ENCODE assay signal across 10 cellular contexts in genomic region chr6:111737065-111737521, GRCh38.
DNase-seq lines count a peak whose midpoint lies in the region; TF ChIP-seq lines count a peak whose summit lies in the region.
"Had no signal": no experiment of that assay in that cellular context is flagged by ENCODE, and none has a peak within 500 bp of the region (broad histone marks: within the 10 kb centered on the region; RNA-seq: fewer than 3 reads in every experiment).

No MANE protein-coding gene starts in this region.

- H4K20me1 ChIP-seq in mammary epithelial cell (ENCODE audit: insufficient read depth, low read length), result no peaks in the 10 kb centered on the region

- peak overlapping the region; percentile 40 for H3K4me2 ChIP-seq in mammary epithelial cell (ENCODE audit: insufficient read depth, low read depth, low read length)

- 25% methylated on average over 3 of the region's 3 CpGs for WGBS in mammary epithelial cell (ENCODE audit: low coverage, missing lambda C conversion rate)

- H3K36me3 ChIP-seq in mammary epithelial cell (ENCODE audit: insufficient read depth, low read length), result no peaks in the 10 kb centered on the region
- H3K36me3 ChIP-seq: cardiac muscle cell had no signal

- no peak overlapping the region for H3K4me3 ChIP-seq in mammary epithelial cell (replicated peaks in 1 of 3; ENCODE audit: insufficient read depth in 1 of 3, low read depth in 2 of 3, low read length in 3 of 3)
- H3K4me3 ChIP-seq: cardiac muscle cell had no signal

- H3K4me1 Mint-ChIP-seq in T-helper 1 cell treated with Interleukin-12 subunit alpha and Interleukin-12 subunit beta and Interleukin-4 antibody, amounts not matched to agents 30 μg/mL and 1 μg/mL, for 36 hours (ENCODE audit: low read depth), result peaks cover 56% of the 10 kb centered on the region

- H3K9me3 Mint-ChIP-seq in T-helper 1 cell treated with Interleukin-12 subunit alpha and Interleukin-12 subunit beta and Interleukin-4 antibody, amounts not matched to agents 30 μg/mL and 1 μg/mL, for 36 hours, result peaks cover 14% of the 10 kb centered on the region

- dilution Hi-C loops in mammary epithelial cell (cut with HindIII; ENCODE audit: low sequenced_read_pairs), result no loop called here

- H3K27ac Mint-ChIP-seq in T-helper 1 cell treated with Interleukin-12 subunit alpha and Interleukin-12 subunit beta and Interleukin-4 antibody, amounts not matched to agents 30 μg/mL and 1 μg/mL, for 36 hours, result peak overlapping the region; percentile 28

- DNase-seq in H4 (ENCODE audit: low spot score), result peak; percentile 16
- peak; percentile 72 for DNase-seq in mammary epithelial cell
- peak; percentile 88 for DNase-seq in renal cortical epithelial cell (ENCODE audit: low read depth)
- no peak for DNase-seq in NCI-H1092 treated with DMSO at 0.1 percent for 48 hours (lab: John Stamatoyannopoulos, UW)
- no peak for DNase-seq in SK-N-DZ (ENCODE audit: low spot score)
- no peak for DNase-seq in OCI-M1 (lab: John Stamatoyannopoulos, UW)
- no peak for DNase-seq in NCI-H1694 treated with DMSO at 0.1 percent for 48 hours (lab: John Stamatoyannopoulos, UW)
- DNase-seq: NCI-H1105 had no signal

- H3K27me3 Mint-ChIP-seq in T-helper 1 cell treated with Interleukin-12 subunit alpha and Interleukin-12 subunit beta and Interleukin-4 antibody, amounts not matched to agents 30 μg/mL and 1 μg/mL, for 36 hours (ENCODE audit: low read depth), result no peaks in the 10 kb centered on the region

- peaks cover 59% of the 10 kb centered on the region for H3K36me3 Mint-ChIP-seq in T-helper 1 cell treated with Interleukin-12 subunit alpha and Interleukin-12 subunit beta and Interleukin-4 antibody, amounts not matched to agents 30 μg/mL and 1 μg/mL, for 36 hours (ENCODE audit: low read depth)

- H3K27ac ChIP-seq in mammary epithelial cell (ENCODE audit: insufficient read depth, low read depth, low read length), result no peak overlapping the region
- H3K27ac ChIP-seq: cardiac muscle cell had no signal

- no peak overlapping the region for H3K4me3 Mint-ChIP-seq in T-helper 1 cell treated with Interleukin-12 subunit alpha and Interleukin-12 subunit beta and Interleukin-4 antibody, amounts not matched to agents 30 μg/mL and 1 μg/mL, for 36 hours

- TF ChIP-seq CTCF in mammary epithelial cell (conservative IDR thresholded peaks at IDR 0.05 in 1 of 2, IDR thresholded peaks at IDR 0.05 in 1 of 2; ENCODE audit: extremely low read depth in 1 of 2, insufficient read depth in 1 of 2, low read depth in 1 of 2, low read length in 2 of 2), result no peak

- H3K9ac ChIP-seq in mammary epithelial cell (ENCODE audit: insufficient read depth, low read length), result no peak overlapping the region

- peaks cover 4% of the 10 kb centered on the region for H3K9me3 ChIP-seq in mammary epithelial cell (replicated peaks; ENCODE audit: insufficient read depth, low read length)

- H3K27me3 ChIP-seq in mammary epithelial cell (ENCODE audit: insufficient read depth, low read length), result no peaks in the 10 kb centered on the region
- H3K27me3 ChIP-seq: cardiac muscle cell had no signal

- H2AFZ ChIP-seq in mammary epithelial cell (ENCODE audit: low read depth, low read length), result no peak overlapping the region

- in situ Hi-C loops in mammary epithelial cell (cut with MboI; ENCODE audit: low sequenced_read_pairs in 2 of 2), result no loop called here

- peaks cover 6% of the 10 kb centered on the region for H3K79me2 ChIP-seq in mammary epithelial cell (ENCODE audit: insufficient read depth, low read length)

- peaks cover 27% of the 10 kb centered on the region for H3K4me1 ChIP-seq in mammary epithelial cell (ENCODE audit: insufficient read depth, low read length)

- no TSS peak for BruUV-seq in mammary epithelial cell (replicated peaks; lab: Mats Ljungman, UMichigan)

- CTCF ChIA-PET in mammary epithelial cell (lab: Charles Lee; ENCODE audit: low non-redundant PET), result no interaction called here

- intact Hi-C loops in mammary epithelial cell (cut with micrococcal nuclease), result no loop called here

Comparison
In these comparisons a context has a peak if more than half of its experiments do, and no peak if none do; other contexts are left out.
1. DNase-seq: peak in H4 (single experiment), mammary epithelial cell (single experiment) and renal cortical epithelial cell (single experiment); none in NCI-H1092 treated with DMSO at 0.1 percent for 48 hours (single experiment), SK-N-DZ (single experiment), OCI-M1 (single experiment) and NCI-H1694 treated with DMSO at 0.1 percent for 48 hours (single experiment).